20 cellular contexts compared by ENCODE assay signal in the genomic region with DNA sequence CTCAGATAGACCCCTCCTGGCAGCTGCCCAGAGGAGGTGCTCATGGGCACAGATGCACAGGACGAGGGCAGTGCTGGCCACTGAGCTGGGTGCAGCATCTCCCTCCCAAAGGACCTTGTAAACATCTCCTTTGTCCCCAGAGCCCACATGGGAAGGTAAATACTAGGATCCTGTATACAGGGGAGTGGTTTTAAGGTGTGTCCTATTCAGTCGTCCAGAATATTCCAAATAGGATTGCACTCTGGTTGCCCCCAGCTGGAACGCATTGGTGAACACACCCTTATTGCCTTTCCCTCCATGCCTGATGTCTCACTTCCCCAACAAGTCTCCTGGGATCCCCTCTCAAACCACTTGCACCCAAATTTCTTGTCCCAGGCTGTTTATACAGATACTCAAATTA.
DNase-seq lines count a peak whose midpoint lies in the region; ATAC-seq and TF ChIP-seq lines count a peak whose summit lies in the region.
"Had no signal": no experiment of that assay in that cellular context is flagged by ENCODE, and none has a peak within 500 bp of the region (broad histone marks: within the 10 kb centered on the region; RNA-seq: fewer than 3 reads in every experiment).

No MANE protein-coding gene starts in this region.

- TF ChIP-seq CTCF in GM13977 (IDR thresholded peaks at IDR 0.05; ENCODE audit: extremely low read depth, insufficient read depth, missing control alignments): no peak

- no peak overlapping the region for H3K4me3 ChIP-seq in BLaER1
- H3K4me3 ChIP-seq: Peyer's patch, SJCRH30 had no signal

- no peaks in the 10 kb centered on the region for H3K27me3 ChIP-seq in BLaER1
- H3K27me3 ChIP-seq: Peyer's patch had no signal

- DNase-seq in NCI-H1105 treated with DMSO at 0.1 percent for 48 hours (lab: John Stamatoyannopoulos, UW) (peak; percentile 25), NCI-H1105 (lab: John Stamatoyannopoulos, UW) (no peak), NCI-H146 treated with DMSO at 0.1 percent for 48 hours (lab: John Stamatoyannopoulos, UW; ENCODE audit: unreplicated experiment) (peak; percentile 30), SW480 (ENCODE audit: low spot score) (peak; percentile 49), GM13977 (ENCODE audit: low spot score) (no peak)
- no peak for DNase-seq in activated naive CD4-positive, alpha-beta T cell treated with Interleukin-2 at 50 U/mL for 16 hours
- DNase-seq: 8988T; DMS53; EL; Kasumi-1; NCI-H1694; NCI-H2171; NCI-H446; NK-92 treated with Interleukin-12 subunit alpha and Interleukin-12 subunit beta, amount 100 ng/mL, for 24 hours; SJCRH30; T-helper 1 cell had no signal

- H3K36me3 ChIP-seq in BLaER1: no peaks in the 10 kb centered on the region
- H3K36me3 ChIP-seq: Peyer's patch, SJCRH30 had no signal

- in situ Hi-C loops in GM13977 (cut with MboI; ENCODE audit: low pct_unique_long_range_greater_than_20kb, low sequenced_read_pairs, unreplicated experiment): no loop called here

- peak overlapping the region; percentile 70 for H3K4me2 ChIP-seq in BLaER1

- no peak for ATAC-seq in HG02884 (IDR thresholded peaks at IDR 0.05; ENCODE audit: unreplicated experiment)

- H4K20me1 ChIP-seq in BLaER1: no peaks in the 10 kb centered on the region

- H3K9me3 ChIP-seq in BLaER1: no peaks in the 10 kb centered on the region
- H3K9me3 ChIP-seq: Peyer's patch, SJCRH30 had no signal

- H3K27ac ChIP-seq in BLaER1: no peak overlapping the region
- H3K27ac ChIP-seq: C4-2B, Peyer's patch, SJCRH30 had no signal

- peaks cover 47% of the 10 kb centered on the region for H3K4me1 ChIP-seq in BLaER1
- H3K4me1 ChIP-seq: Peyer's patch, SJCRH30 had no signal

- no peak overlapping the region for H3K9ac ChIP-seq in BLaER1

Comparison
In these comparisons a context has a peak if more than half of its experiments do, and no peak if none do; other contexts are left out.
1. DNase-seq: peak in NCI-H1105 treated with DMSO at 0.1 percent for 48 hours (single experiment), NCI-H146 treated with DMSO at 0.1 percent for 48 hours (single experiment) and SW480 (single experiment); none in NCI-H1105 (single experiment), GM13977 (single experiment) and activated naive CD4-positive, alpha-beta T cell treated with Interleukin-2 at 50 U/mL for 16 hours (single experiment).